Comparison of ENCODE assay signal across 8 cellular contexts in the genomic region with DNA sequence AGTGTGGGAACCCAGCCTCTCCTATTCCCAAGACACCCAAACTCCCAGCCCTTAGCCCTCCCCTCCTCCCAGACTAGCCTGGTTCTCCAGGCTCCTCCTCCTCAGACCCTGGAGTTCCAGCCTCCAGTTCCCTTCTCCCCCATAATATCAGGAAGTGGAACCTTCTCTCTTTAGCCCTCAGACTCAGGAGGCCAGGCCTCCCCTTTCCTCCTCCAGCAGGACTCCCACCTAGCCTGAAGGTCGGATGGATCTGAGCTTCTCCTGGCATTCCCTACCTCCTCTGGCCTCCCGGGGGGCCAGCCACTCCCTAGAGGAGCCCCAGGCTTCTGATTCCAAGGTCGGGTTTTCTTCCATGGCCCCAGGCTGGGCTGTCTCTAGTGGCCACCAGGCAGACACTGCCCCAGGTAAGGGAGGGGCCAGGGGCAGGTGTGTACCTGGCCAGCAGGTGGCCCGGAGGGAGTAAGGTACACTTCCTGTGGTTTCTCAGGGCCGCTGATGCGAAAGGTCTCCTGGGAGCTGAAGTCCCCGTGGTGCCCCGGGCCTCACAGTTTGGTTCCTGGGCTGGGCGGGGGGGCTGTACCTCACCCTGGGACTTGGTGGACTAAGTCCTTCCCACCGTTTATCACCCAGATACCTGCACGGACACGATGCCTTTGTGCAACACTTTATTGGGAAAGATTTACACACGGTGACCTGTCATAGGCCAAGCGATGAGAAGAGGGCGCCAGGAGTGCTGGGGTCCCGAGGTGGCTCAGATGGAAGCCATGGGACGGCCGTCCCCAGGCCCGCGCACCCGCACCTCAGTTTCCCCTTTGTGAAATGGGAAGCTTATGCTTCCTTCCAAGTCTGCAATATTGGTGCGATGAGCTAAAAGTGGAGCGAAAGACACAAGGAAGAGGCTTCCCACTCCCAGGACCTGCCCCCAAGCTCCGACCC. TPM values are rescaled to one million over a fixed set of nuclear protein-coding genes. Genes with fewer than 3 reads are reported as not detected.
DNase-seq lines count a peak whose midpoint lies in the region; ATAC-seq, FAIRE-seq and TF ChIP-seq lines count a peak whose summit lies in the region.

A gene with protein sequence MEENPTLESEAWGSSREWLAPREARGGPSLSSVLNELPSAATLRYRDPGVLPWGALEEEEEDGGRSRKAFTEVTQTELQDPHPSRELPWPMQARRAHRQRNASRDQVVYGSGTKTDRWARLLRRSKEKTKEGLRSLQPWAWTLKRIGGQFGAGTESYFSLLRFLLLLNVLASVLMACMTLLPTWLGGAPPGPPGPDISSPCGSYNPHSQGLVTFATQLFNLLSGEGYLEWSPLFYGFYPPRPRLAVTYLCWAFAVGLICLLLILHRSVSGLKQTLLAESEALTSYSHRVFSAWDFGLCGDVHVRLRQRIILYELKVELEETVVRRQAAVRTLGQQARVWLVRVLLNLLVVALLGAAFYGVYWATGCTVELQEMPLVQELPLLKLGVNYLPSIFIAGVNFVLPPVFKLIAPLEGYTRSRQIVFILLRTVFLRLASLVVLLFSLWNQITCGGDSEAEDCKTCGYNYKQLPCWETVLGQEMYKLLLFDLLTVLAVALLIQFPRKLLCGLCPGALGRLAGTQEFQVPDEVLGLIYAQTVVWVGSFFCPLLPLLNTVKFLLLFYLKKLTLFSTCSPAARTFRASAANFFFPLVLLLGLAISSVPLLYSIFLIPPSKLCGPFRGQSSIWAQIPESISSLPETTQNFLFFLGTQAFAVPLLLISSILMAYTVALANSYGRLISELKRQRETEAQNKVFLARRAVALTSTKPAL (minus strand): TSS at position 397 of the 936 bp plus-strand sequence. CDS start 43 bp downstream, at position 354.

- no peaks in the 10 kb centered on the region for H3K9me3 ChIP-seq in lung (ENCODE audit: control insufficient read depth in 2 of 2, insufficient read depth in 1 of 2, low read length in 1 of 2)

- H3K36me3 Mint-ChIP-seq in MCF 10A (ENCODE audit: insufficient read depth, unreplicated experiment): peaks cover 26% of the 10 kb centered on the region
- peaks cover 1% of the 10 kb centered on the region for H3K36me3 Mint-ChIP-seq in activated CD4-positive, alpha-beta T cell treated with anti-CD3 and anti-CD28 coated beads, Interleukin-2, amount 10 ng/mL, durations not matched to agents 7 days and 5 days (ENCODE audit: low read depth)

- POLR2A ChIA-PET in MCF 10A (lab: Yijun Ruan, JAX): interaction anchor here (0.6 to 2.2 kb wide), 13 partner anchors 14 to 276 kb away, joined by 3 to 24 read pairs (median 4); a partner anchor contains a TSS
- POLR2A ChIA-PET in activated CD4-positive, alpha-beta T cell treated with anti-CD3 and anti-CD28 coated beads, Interleukin-2, amount 10 ng/mL, durations not matched to agents 7 days and 5 days (lab: Charles Lee): no interaction called here

- DNase-seq in COR-L47 (lab: John Stamatoyannopoulos, UW) (peak; percentile 89), NCI-H1105 (lab: John Stamatoyannopoulos, UW) (peak; percentile 77), MCF 10A (ENCODE audit: unreplicated experiment) (peak; percentile 76), lung (ENCODE audit: low spot score) (peak; percentile 76), HTR-8/SVneo (ENCODE audit: insufficient read length, low spot score) (no peak), middle frontal gyrus (ENCODE audit: extremely low spot score, low spot score) (no peak)
- DNase-seq in activated CD4-positive, alpha-beta T cell treated with anti-CD3 and anti-CD28 coated beads, Interleukin-2, amount 10 ng/mL, durations not matched to agents 7 days and 5 days: no peak

- BruUV-seq in MCF 10A (replicated peaks; lab: Mats Ljungman, UMichigan): no TSS peak

- no peaks in the 10 kb centered on the region for H3K4me1 ChIP-seq in lung (ENCODE audit: control insufficient read depth in 2 of 2, insufficient read depth in 2 of 2, low read length in 2 of 2)

- H3K27me3 Mint-ChIP-seq in MCF 10A (ENCODE audit: insufficient read depth, unreplicated experiment): no peaks in the 10 kb centered on the region
- no peaks in the 10 kb centered on the region for H3K27me3 Mint-ChIP-seq in activated CD4-positive, alpha-beta T cell treated with anti-CD3 and anti-CD28 coated beads, Interleukin-2, amount 10 ng/mL, durations not matched to agents 7 days and 5 days

- peak within 1 kb of the TSS; percentile 85 for H3K27ac Mint-ChIP-seq in MCF 10A (ENCODE audit: low read depth, unreplicated experiment)
- no peak within 1 kb of the TSS for H3K27ac Mint-ChIP-seq in activated CD4-positive, alpha-beta T cell treated with anti-CD3 and anti-CD28 coated beads, Interleukin-2, amount 10 ng/mL, durations not matched to agents 7 days and 5 days

- intact Hi-C loops in MCF 10A (cut with micrococcal nuclease): no loop called here

- FAIRE-seq in HTR-8/SVneo (lab: Jason Lieb, UNC): no peak

- CTCF ChIA-PET in MCF 10A (lab: Yijun Ruan, JAX): interaction anchor here (0.6 to 2.2 kb wide), 12 partner anchors 8 to 1467 kb away, joined by 3 to 11 read pairs (median 3); a partner anchor contains a TSS
- CTCF ChIA-PET in activated CD4-positive, alpha-beta T cell treated with anti-CD3 and anti-CD28 coated beads, Interleukin-2, amount 10 ng/mL, durations not matched to agents 7 days and 5 days (lab: Charles Lee): interaction anchor here (1.3 kb wide), 1 partner anchor 12 kb away, joined by 3 read pairs; no protein-coding TSS in a partner anchor

- ATAC-seq in lung (ENCODE audit: insufficient read depth, low FRiP score) (peak; percentile 87), HG03280 (IDR thresholded peaks at IDR 0.05; ENCODE audit: unreplicated experiment) (no peak)

- peak within 1 kb of the TSS; percentile 24 to 83 for H3K27ac ChIP-seq in lung (ENCODE audit: low read depth in 1 of 2, low read length in 1 of 2)

- no peaks in the 10 kb centered on the region for H3K9me3 Mint-ChIP-seq in MCF 10A (ENCODE audit: unreplicated experiment)
- no peaks in the 10 kb centered on the region for H3K9me3 Mint-ChIP-seq in activated CD4-positive, alpha-beta T cell treated with anti-CD3 and anti-CD28 coated beads, Interleukin-2, amount 10 ng/mL, durations not matched to agents 7 days and 5 days

- peak within 1 kb of the TSS; percentile 69 for H3K4me3 Mint-ChIP-seq in MCF 10A (ENCODE audit: unreplicated experiment)
- no peak within 1 kb of the TSS for H3K4me3 Mint-ChIP-seq in activated CD4-positive, alpha-beta T cell treated with anti-CD3 and anti-CD28 coated beads, Interleukin-2, amount 10 ng/mL, durations not matched to agents 7 days and 5 days

- H3K36me3 ChIP-seq in lung (ENCODE audit: control insufficient read depth in 2 of 2, insufficient read depth in 2 of 2, low read length in 2 of 2): no peaks in the 10 kb centered on the region

- WGBS in lung, 2 donors: 26 to 30% methylated on average over 24 of the region's 24 CpGs

- peaks cover 6% of the 10 kb centered on the region for H3K4me1 Mint-ChIP-seq in MCF 10A (ENCODE audit: insufficient read depth, unreplicated experiment)
- peaks cover 7% of the 10 kb centered on the region for H3K4me1 Mint-ChIP-seq in activated CD4-positive, alpha-beta T cell treated with anti-CD3 and anti-CD28 coated beads, Interleukin-2, amount 10 ng/mL, durations not matched to agents 7 days and 5 days

- peak within 1 kb of the TSS; percentile 50 for H3K4me3 ChIP-seq in lung

- H3K27me3 ChIP-seq in lung (ENCODE audit: control insufficient read depth, insufficient read depth): no peaks in the 10 kb centered on the region

- TF ChIP-seq CTCF in MCF 10A (IDR thresholded peaks at IDR 0.05; ENCODE audit: unreplicated experiment) (peak; percentile 33), lung (IDR thresholded peaks at IDR 0.05; ENCODE audit: control extremely low read depth, extremely low read depth) (no peak)

RNA-seq across cellular contexts. Expression of the gene that starts here (rescaled TPM):
- total RNA-seq in MCF 10A (2022) (3.7 and 6.1 TPM in 2 replicates), lung (10 to 100 TPM; 40.8 to 81.0 TPM)
- polyA plus RNA-seq in lung: 10 to 100 TPM; 26.1 to 26.9 TPM
- total RNA-seq in activated CD4-positive, alpha-beta T cell treated with anti-CD3 and anti-CD28 coated beads, Interleukin-2, amount 10 ng/mL, durations not matched to agents 7 days and 5 days: 1 to 10 TPM; 4.6 to 4.9 TPM

Comparison
In these comparisons a context has a peak if more than half of its experiments do, and no peak if none do; other contexts are left out.
1. DNase-seq: peak in COR-L47 (single experiment), NCI-H1105 (single experiment), MCF 10A (single experiment) and lung (single experiment); none in HTR-8/SVneo (single experiment), middle frontal gyrus (single experiment) and activated CD4-positive, alpha-beta T cell treated with anti-CD3 and anti-CD28 coated beads, Interleukin-2, amount 10 ng/mL, durations not matched to agents 7 days and 5 days (single experiment).